Comparison of ENCODE assay signal across 8 cellular contexts in genomic region chr3:129608087-129608935, GRCh38. TPM values are rescaled to one million over a fixed set of nuclear protein-coding genes. Genes with fewer than 3 reads are reported as not detected.
DNase-seq lines count a peak whose midpoint lies in the region; ATAC-seq, FAIRE-seq and TF ChIP-seq lines count a peak whose summit lies in the region.

No MANE protein-coding gene starts in this region.

- H2AFZ ChIP-seq in OCI-LY3 (ENCODE audit: low read depth, low read length): no peak overlapping the region
- peak overlapping the region; percentile 20 for H2AFZ ChIP-seq in neural progenitor cell (replicated peaks)

- H3K9me3 Mint-ChIP-seq in endodermal cell (no peaks in the 10 kb centered on the region), neural progenitor cell (peaks cover 2% of the 10 kb centered on the region)

- no peaks in the 10 kb centered on the region for H3K36me3 Mint-ChIP-seq in endodermal cell (ENCODE audit: low read depth)
- H3K36me3 Mint-ChIP-seq in neural progenitor cell: no peaks in the 10 kb centered on the region

- FAIRE-seq in H54 (lab: Jason Lieb, UNC): no peak

- peaks cover 17% of the 10 kb centered on the region for H3K27me3 Mint-ChIP-seq in endodermal cell (ENCODE audit: insufficient read depth)
- H3K27me3 Mint-ChIP-seq in neural progenitor cell (ENCODE audit: insufficient read depth, low read depth): peaks cover 19% of the 10 kb centered on the region

- no peak for ATAC-seq in GM21515 (IDR thresholded peaks at IDR 0.05; ENCODE audit: unreplicated experiment)

- H3K9ac ChIP-seq in OCI-LY3 (ENCODE audit: low read length): no peak overlapping the region
- H3K9ac ChIP-seq in endodermal cell (ENCODE audit: extremely low read depth, low read length, poor library complexity, severe bottlenecking): no peak overlapping the region
- no peak overlapping the region for H3K9ac ChIP-seq in neural progenitor cell

- H3K4me3 Mint-ChIP-seq in endodermal cell (no peak overlapping the region), neural progenitor cell (peak overlapping the region; percentile 63)

- H4K20me1 ChIP-seq in OCI-LY3 (ENCODE audit: insufficient read depth, low read length) (no peaks in the 10 kb centered on the region), neural progenitor cell (ENCODE audit: low read depth) (peaks cover 21% of the 10 kb centered on the region)

- peak; percentile 35 for DNase-seq in NCI-H345 (lab: John Stamatoyannopoulos, UW)
- DNase-seq in NCI-H345 treated with DMSO at 0.1 percent for 48 hours (lab: John Stamatoyannopoulos, UW; ENCODE audit: unreplicated experiment): no peak
- DNase-seq in endodermal cell: peak; percentile 85
- peak; percentile 63 for DNase-seq in neural progenitor cell (ENCODE audit: low spot score)
- no peak for DNase-seq in stimulated activated CD4-positive, alpha-beta T cell treated with anti-CD3 and anti-CD28 coated beads, Interleukin-2, amount 100 ng/mL, for 48 hours
- no peak for DNase-seq in H54 (ENCODE audit: insufficient read length, low spot score)

- 76 to 80% methylated on average over 4 to 17 of the region's 17 CpGs for WGBS in endodermal cell (ENCODE audit: insufficient coverage in 1 of 2, insufficient read length in 1 of 2), 2 experiments

- H3K27me3 ChIP-seq in OCI-LY3 (ENCODE audit: low read depth, low read length) (peaks cover 32% of the 10 kb centered on the region), endodermal cell (ENCODE audit: control insufficient read depth, insufficient read depth, low read length, poor library complexity, severe bottlenecking) (peaks cover 20% of the 10 kb centered on the region), neural progenitor cell (peaks cover 50% of the 10 kb centered on the region)

- H3K9me3 ChIP-seq in OCI-LY3 (ENCODE audit: insufficient read depth, low read length): no peaks in the 10 kb centered on the region
- no peaks in the 10 kb centered on the region for H3K9me3 ChIP-seq in endodermal cell (ENCODE audit: control insufficient read depth, low read length)
- H3K9me3 ChIP-seq in neural progenitor cell (ENCODE audit: low read depth): no peaks in the 10 kb centered on the region

- H3K4me1 ChIP-seq in OCI-LY3 (ENCODE audit: low read length) (no peaks in the 10 kb centered on the region), endodermal cell (ENCODE audit: control insufficient read depth, insufficient read depth, low read length) (peaks cover 3% of the 10 kb centered on the region), neural progenitor cell (peaks cover 13% of the 10 kb centered on the region)

- H3K27ac ChIP-seq in OCI-LY3 (ENCODE audit: low read length) (no peak overlapping the region), endodermal cell (ENCODE audit: low read depth, low read length) (no peak overlapping the region), neural progenitor cell (no peak overlapping the region)

- H3K79me2 ChIP-seq in OCI-LY3 (ENCODE audit: low read length) (no peaks in the 10 kb centered on the region), neural progenitor cell (ENCODE audit: low read depth) (no peaks in the 10 kb centered on the region)

- peaks cover 32% of the 10 kb centered on the region for H3K4me1 Mint-ChIP-seq in endodermal cell
- peaks cover 37% of the 10 kb centered on the region for H3K4me1 Mint-ChIP-seq in neural progenitor cell

- no peaks in the 10 kb centered on the region for H3K36me3 ChIP-seq in OCI-LY3 (replicated peaks; ENCODE audit: low read depth, low read length)
- H3K36me3 ChIP-seq in endodermal cell (ENCODE audit: control insufficient read depth, insufficient read depth, low read length): no peaks in the 10 kb centered on the region
- H3K36me3 ChIP-seq in neural progenitor cell: no peaks in the 10 kb centered on the region

- H3K4me2 ChIP-seq in OCI-LY3 (ENCODE audit: low read length): no peak overlapping the region
- no peak overlapping the region for H3K4me2 ChIP-seq in neural progenitor cell

- H3K4me3 ChIP-seq in OCI-LY3 (ENCODE audit: low read length): no peak overlapping the region
- H3K4me3 ChIP-seq in endodermal cell (ENCODE audit: low read length): no peak overlapping the region
- no peak overlapping the region for H3K4me3 ChIP-seq in neural progenitor cell

- H3F3A ChIP-seq in neural progenitor cell (ENCODE audit: low read depth): peaks cover 44% of the 10 kb centered on the region

- no peak overlapping the region for H3K27ac Mint-ChIP-seq in endodermal cell
- peak overlapping the region; percentile 12 for H3K27ac Mint-ChIP-seq in neural progenitor cell

- no peak for TF ChIP-seq POLR2A in H54 (IDR thresholded peaks at IDR 0.05; ENCODE audit: low read depth, low read length)

- TF ChIP-seq CTCF in OCI-LY3 (IDR thresholded peaks at IDR 0.05; ENCODE audit: low read depth, low read length): peak; percentile 46
- peak; percentile 37 for TF ChIP-seq CTCF in endodermal cell (conservative IDR thresholded peaks at IDR 0.05)
- TF ChIP-seq CTCF in neural progenitor cell (IDR thresholded peaks at IDR 0.05): peak; percentile 33

RNA-seq across cellular contexts. Expression of gene PLXND1, which starts 1.8 kb away (rescaled TPM):
- total RNA-seq in endodermal cell (10 to 100 TPM; 73.1 to 83.2 TPM), neural progenitor cell (ENCODE audit: low replicate concordance) (9.0 and 12.9 TPM in 2 replicates)
- 58.8 TPM for polyA plus RNA-seq in endodermal cell (2013, experiment 1 of 2)
- polyA plus RNA-seq in endodermal cell (2013, experiment 2 of 2): 68.1 TPM

Comparison
In these comparisons a context has a peak if more than half of its experiments do, and no peak if none do; other contexts are left out.
1. DNase-seq: peak in NCI-H345 (single experiment), endodermal cell (single experiment) and neural progenitor cell (single experiment); none in NCI-H345 treated with DMSO at 0.1 percent for 48 hours (single experiment), stimulated activated CD4-positive, alpha-beta T cell treated with anti-CD3 and anti-CD28 coated beads, Interleukin-2, amount 100 ng/mL, for 48 hours (0 of 2) and H54 (single experiment).
2. Peak in every context shown above with its lines, with median percentiles within 50 percentile points of each other: CTCF ChIP-seq.